ENCODE assay signal across 26 cellular contexts in genomic region chr3:55604846-55605245, GRCh38.
"Had no signal": no experiment of that assay in that cellular context is flagged by ENCODE, and none has a peak within 500 bp of the region (broad histone marks: within the 10 kb centered on the region; RNA-seq: fewer than 3 reads in every experiment).

No MANE protein-coding gene starts in this region.

- DNase-seq: effector CD8-positive, alpha-beta T cell; endodermal cell; foreskin melanocyte; hypothalamus; immature natural killer cell; left ventricle myocardium superior; lower lobe of right lung; mucosa of descending colon; naive thymus-derived CD4-positive, alpha-beta T cell; nucleus accumbens; stimulated activated CD4-positive, alpha-beta T cell treated with anti-CD3 and anti-CD28 coated beads, Interleukin-12 subunit alpha, Interleukin-12 subunit beta, amount 100 ng/mL, for 4 hours; stimulated activated CD4-positive, alpha-beta T cell treated with anti-CD3 and anti-CD28 coated beads, Interleukin-2, amount 100 ng/mL, for 24 hours; stimulated activated CD4-positive, alpha-beta T cell treated with anti-CD3 and anti-CD28 coated beads, Interleukin-4, amount 100 ng/mL, for 24 hours; stimulated activated naive CD4-positive, alpha-beta T cell treated with Interleukin-2 at 50 U/mL for 16 hours; stomach; thyroid gland; trophoblast cell had no signal

- ATAC-seq: left ventricle myocardium superior; lower lobe of right lung; mucosa of descending colon; sciatic nerve; stimulated activated effector memory CD8-positive, alpha-beta T cell treated with anti-CD3 and anti-CD28 coated beads, Interleukin-12 subunit alpha, Interleukin-12 subunit beta, amount 100 ng/mL, for 72 hours had no signal

- H3K36me3 ChIP-seq: esophagus muscularis mucosa, lower lobe of right lung, prostate gland, right atrium auricular region, stomach, thyroid gland had no signal

- H3K27me3 ChIP-seq: esophagus muscularis mucosa, right atrium auricular region, stomach, thyroid gland had no signal

- H3K27ac ChIP-seq: esophagus muscularis mucosa, lower lobe of right lung, prostate gland, right atrium auricular region, stomach, thyroid gland had no signal

- H3K27ac Mint-ChIP-seq: endodermal cell; immature natural killer cell; mesothelial cell of epicardium; naive thymus-derived CD4-positive, alpha-beta T cell; stimulated activated effector memory CD8-positive, alpha-beta T cell treated with anti-CD3 and anti-CD28 coated beads, Interleukin-12 subunit alpha, Interleukin-12 subunit beta, amount 100 ng/mL, for 72 hours had no signal

- H3K9me3 ChIP-seq: esophagus muscularis mucosa, lower lobe of right lung, mucosa of descending colon, prostate gland, right atrium auricular region, stomach, thyroid gland had no signal

- FAIRE-seq: colon had no signal

- H3K4me3 Mint-ChIP-seq: endodermal cell; immature natural killer cell; mesothelial cell of epicardium; naive thymus-derived CD4-positive, alpha-beta T cell; nephron; stimulated activated effector memory CD8-positive, alpha-beta T cell treated with anti-CD3 and anti-CD28 coated beads, Interleukin-12 subunit alpha, Interleukin-12 subunit beta, amount 100 ng/mL, for 72 hours had no signal

- H3K36me3 Mint-ChIP-seq: immature natural killer cell; mesothelial cell of epicardium; stimulated activated effector memory CD8-positive, alpha-beta T cell treated with anti-CD3 and anti-CD28 coated beads, Interleukin-12 subunit alpha, Interleukin-12 subunit beta, amount 100 ng/mL, for 72 hours had no signal

- H3K4me3 ChIP-seq: esophagus muscularis mucosa, lower lobe of right lung, mucosa of descending colon, prostate gland, right atrium auricular region, smooth muscle cell, stomach, thyroid gland had no signal

- H3K4me1 ChIP-seq: esophagus muscularis mucosa, lower lobe of right lung, prostate gland, right atrium auricular region, stomach, thyroid gland had no signal

- H3K9me3 Mint-ChIP-seq: endodermal cell; mesothelial cell of epicardium; nephron; stimulated activated effector memory CD8-positive, alpha-beta T cell treated with anti-CD3 and anti-CD28 coated beads, Interleukin-12 subunit alpha, Interleukin-12 subunit beta, amount 100 ng/mL, for 72 hours had no signal

- H3K4me2 ChIP-seq: smooth muscle cell had no signal

- H3K4me1 Mint-ChIP-seq: immature natural killer cell; stimulated activated effector memory CD8-positive, alpha-beta T cell treated with anti-CD3 and anti-CD28 coated beads, Interleukin-12 subunit alpha, Interleukin-12 subunit beta, amount 100 ng/mL, for 72 hours had no signal
